In genomic region chr20:48620486-48621255, GRCh38 we compare ENCODE assay signal across 1 cellular context.
A peak's percentile ranks its signal among the peaks of the same experiment; 100 is the strongest.
TF ChIP-seq lines count a peak whose summit lies in the region.

No MANE protein-coding gene starts in this region.

TF ChIP-seq in HepG2, 621 proteins besides CTCF, POLR2A, EP300 and RAD21 (continued from another document and continues in another):
- TF ChIP-seq ETV6 (CRISPR knock-in tag; conservative IDR thresholded peaks at IDR 0.05) (0 out of 2 replicates have a peak, but pooled peaks have one; percentile 37), ZSCAN9 (CRISPR knock-in tag; IDR thresholded peaks at IDR 0.05; ENCODE audit: borderline replicate concordance) (no peak), TFDP2 (CRISPR knock-in tag; IDR thresholded peaks at IDR 0.05) (no peak), ZBTB25 (CRISPR knock-in tag; IDR thresholded peaks at IDR 0.05) (peak; percentile 73; the same call in 1 of the 2 replicates), TP53 (CRISPR knock-in tag; conservative IDR thresholded peaks at IDR 0.05) (no peak), ZNF83 (CRISPR knock-in tag; IDR thresholded peaks at IDR 0.05; ENCODE audit: borderline replicate concordance) (peak; percentile 13; the same call in 1 of the 2 replicates), ZFX (CRISPR knock-in tag; IDR thresholded peaks at IDR 0.05; ENCODE audit: low read depth) (peak; percentile 44), ZSCAN30 (CRISPR knock-in tag; IDR thresholded peaks at IDR 0.05) (peak; percentile 59; the same call in 1 of the 2 replicates), RBAK (CRISPR knock-in tag; IDR thresholded peaks at IDR 0.05) (no peak), ZNF230 (CRISPR knock-in tag; IDR thresholded peaks at IDR 0.05) (peak; percentile 49; the same call in 1 of the 2 replicates), HIC2 (CRISPR knock-in tag; IDR thresholded peaks at IDR 0.05; ENCODE audit: low read depth) (no peak), NFATC3 (CRISPR knock-in tag; IDR thresholded peaks at IDR 0.05) (no peak), ZBTB1 (CRISPR knock-in tag; IDR thresholded peaks at IDR 0.05; ENCODE audit: borderline replicate concordance) (no peak), ATF3 (CRISPR knock-in tag; IDR thresholded peaks at IDR 0.05) (no peak), STAT5B (CRISPR knock-in tag; IDR thresholded peaks at IDR 0.05) (no peak), SMYD3 (CRISPR knock-in tag; IDR thresholded peaks at IDR 0.05) (no peak), ZNF615 (CRISPR knock-in tag; IDR thresholded peaks at IDR 0.05; ENCODE audit: borderline replicate concordance) (peak; percentile 26; the same call in 1 of the 2 replicates), ZSCAN25 (CRISPR knock-in tag; IDR thresholded peaks at IDR 0.05) (peak; percentile 41), CCAR2 (optimal IDR thresholded peaks at IDR 0.05; ENCODE audit: low read depth, low read length) (peak; percentile 31), HNRNPL (IDR thresholded peaks at IDR 0.05; ENCODE audit: low read depth, low read length) (no peak), ZNF274 (CRISPR knock-in tag; IDR thresholded peaks at IDR 0.05) (no peak), PAXIP1 (CRISPR knock-in tag; conservative IDR thresholded peaks at IDR 0.05) (no peak), FOXP4 (CRISPR knock-in tag; IDR thresholded peaks at IDR 0.05) (peak; percentile 30; the same call in 1 of the 2 replicates), ELF4 (CRISPR knock-in tag; IDR thresholded peaks at IDR 0.05; ENCODE audit: borderline replicate concordance) (no peak), ZNF414 (CRISPR knock-in tag; IDR thresholded peaks at IDR 0.05) (no peak), ATRX (CRISPR knock-in tag; IDR thresholded peaks at IDR 0.05; ENCODE audit: borderline replicate concordance) (no peak), NRL (CRISPR knock-in tag; IDR thresholded peaks at IDR 0.05; ENCODE audit: borderline replicate concordance) (no peak), ZBTB10 (CRISPR knock-in tag; IDR thresholded peaks at IDR 0.05; ENCODE audit: borderline replicate concordance) (no peak), SATB2 (CRISPR knock-in tag; IDR thresholded peaks at IDR 0.05) (no peak), ZNF224 (CRISPR knock-in tag; IDR thresholded peaks at IDR 0.05) (no peak), ZNF710 (CRISPR knock-in tag; IDR thresholded peaks at IDR 0.05; ENCODE audit: borderline replicate concordance) (0 out of 2 replicates have a peak, but pooled peaks have one; percentile 37), ZNF839 (CRISPR knock-in tag; IDR thresholded peaks at IDR 0.05; ENCODE audit: borderline replicate concordance) (no peak), ZNF777 (CRISPR knock-in tag; IDR thresholded peaks at IDR 0.05) (0 out of 2 replicates have a peak, but pooled peaks have one; percentile 51), HOXA7 (CRISPR knock-in tag; IDR thresholded peaks at IDR 0.05) (no peak), PPARG (CRISPR knock-in tag; conservative IDR thresholded peaks at IDR 0.05) (0 out of 2 replicates have a peak, but pooled peaks have one; percentile 25), ZNF503 (CRISPR knock-in tag; IDR thresholded peaks at IDR 0.05) (no peak), ZNF251 (CRISPR knock-in tag; IDR thresholded peaks at IDR 0.05) (no peak), KAT7 (CRISPR knock-in tag; IDR thresholded peaks at IDR 0.05; ENCODE audit: borderline replicate concordance) (no peak), ZBTB8A (CRISPR knock-in tag; IDR thresholded peaks at IDR 0.05; ENCODE audit: borderline replicate concordance, low read depth) (no peak), PBX2 (CRISPR knock-in tag; IDR thresholded peaks at IDR 0.05) (no peak), ZFP62 (CRISPR knock-in tag; IDR thresholded peaks at IDR 0.05) (no peak), ZNF530 (CRISPR knock-in tag; IDR thresholded peaks at IDR 0.05; ENCODE audit: low read depth) (no peak), TARDBP (CRISPR knock-in tag; IDR thresholded peaks at IDR 0.05) (peak; percentile 27; the same call in 1 of the 2 replicates), TEAD3 (CRISPR knock-in tag; optimal IDR thresholded peaks at IDR 0.05; ENCODE audit: borderline replicate concordance) (peak; percentile 83), ZNF432 (CRISPR knock-in tag; IDR thresholded peaks at IDR 0.05; ENCODE audit: borderline replicate concordance) (no peak), ZNF33B (CRISPR knock-in tag; IDR thresholded peaks at IDR 0.05) (no peak; the same call in 1 of the 2 replicates), ISX (CRISPR knock-in tag; conservative IDR thresholded peaks at IDR 0.05) (no peak)
